ENCODE assay signal across 17 cellular contexts in the genomic region with DNA sequence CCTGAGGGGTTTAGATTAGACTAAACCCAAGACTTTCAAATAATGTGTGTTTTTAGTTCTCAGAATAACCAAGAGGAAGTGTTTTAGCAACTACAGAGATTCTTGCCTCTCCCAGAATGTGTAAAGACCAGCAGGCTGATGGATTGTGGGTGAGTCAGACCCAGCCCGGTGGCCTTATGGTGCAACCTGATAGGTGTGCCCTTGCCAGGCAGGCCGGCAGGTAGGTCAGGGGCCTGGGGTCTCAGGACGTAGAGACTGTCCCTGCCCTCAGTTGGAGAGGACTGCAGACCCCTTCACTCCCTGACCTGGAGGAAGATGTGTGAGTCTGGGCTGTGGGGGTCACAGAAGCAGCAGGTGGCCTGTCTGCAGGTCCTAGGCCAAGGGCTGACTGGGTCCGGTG. TPM values are rescaled to one million over a fixed set of nuclear protein-coding genes. Genes with fewer than 3 reads are reported as not detected.
DNase-seq lines count a peak whose midpoint lies in the region; ATAC-seq and TF ChIP-seq lines count a peak whose summit lies in the region.
"Had no signal": no experiment of that assay in that cellular context is flagged by ENCODE, and none has a peak within 500 bp of the region (broad histone marks: within the 10 kb centered on the region; RNA-seq: fewer than 3 reads in every experiment).

No MANE protein-coding gene starts in this region.

- H3K36me3 ChIP-seq in right atrium auricular region: no peaks in the 10 kb centered on the region
- H3K36me3 ChIP-seq in CD8-positive, alpha-beta T cell (ENCODE audit: insufficient read depth, low read length): no peaks in the 10 kb centered on the region
- no peaks in the 10 kb centered on the region for H3K36me3 ChIP-seq in MM.1S (replicated peaks; ENCODE audit: insufficient read depth, low read length)
- H3K36me3 ChIP-seq: BLaER1 had no signal

- H3K4me1 Mint-ChIP-seq in CD8-positive, alpha-beta T cell (ENCODE audit: low read depth): no peaks in the 10 kb centered on the region
- H3K4me1 Mint-ChIP-seq in chondrocyte (ENCODE audit: low read depth) (no peaks in the 10 kb centered on the region), T-cell (peaks cover 0 to 6% (median 0%) of the 10 kb centered on the region in 3 donors)

- CTCF ChIA-PET in CD8-positive, alpha-beta T cell (lab: Charles Lee): no interaction called here
- CTCF ChIA-PET in T-cell (lab: Charles Lee): interaction anchor here in 1 of 2 donors (0.6 kb wide), 1 partner anchor 468 kb away, joined by 3 read pairs; no protein-coding TSS in a partner anchor

- H3K27me3 ChIP-seq in right atrium auricular region (no peaks in the 10 kb centered on the region), MM.1S (replicated peaks; ENCODE audit: insufficient read depth, low read length) (peaks cover 7% of the 10 kb centered on the region)
- no peaks in the 10 kb centered on the region for H3K27me3 ChIP-seq in CD8-positive, alpha-beta T cell (ENCODE audit: insufficient read depth, low read length)
- H3K27me3 ChIP-seq: BLaER1 had no signal

- no peaks in the 10 kb centered on the region for H3K36me3 Mint-ChIP-seq in CD8-positive, alpha-beta T cell
- H3K36me3 Mint-ChIP-seq in chondrocyte (ENCODE audit: low read depth): no peaks in the 10 kb centered on the region
- no peaks in the 10 kb centered on the region for H3K36me3 Mint-ChIP-seq in T-cell

- H3K27ac ChIP-seq in right atrium auricular region: no peak overlapping the region
- no peak overlapping the region for H3K27ac ChIP-seq in CD8-positive, alpha-beta T cell (ENCODE audit: low read depth, low read length)
- H3K27ac ChIP-seq in MM.1S (ENCODE audit: low read length): no peak overlapping the region
- H3K27ac ChIP-seq: A549, BLaER1 had no signal

- H3K9me3 ChIP-seq in right atrium auricular region: no peaks in the 10 kb centered on the region
- no peaks in the 10 kb centered on the region for H3K9me3 ChIP-seq in CD8-positive, alpha-beta T cell (ENCODE audit: low read length)
- no peaks in the 10 kb centered on the region for H3K9me3 ChIP-seq in MM.1S (replicated peaks; ENCODE audit: insufficient read depth, low read length)
- H3K9me3 ChIP-seq: A549, BLaER1 had no signal

- no peak overlapping the region for H3K4me2 ChIP-seq in MM.1S (ENCODE audit: low read depth, low read length)
- H3K4me2 ChIP-seq: A549, BLaER1, GM23338 had no signal

- no peak overlapping the region for H3K9ac ChIP-seq in MM.1S (ENCODE audit: low read length)
- H3K9ac ChIP-seq: BLaER1 had no signal

- ATAC-seq in Right ventricle myocardium superior (ENCODE audit: poor library complexity): no peak
- no peak for ATAC-seq in CD8-positive, alpha-beta T cell
- no peak for ATAC-seq in T-cell (replicated peaks in 1 of 4)
- ATAC-seq: A549, GM23338, Panc1 had no signal

- peak; percentile 10 for DNase-seq in Right ventricle myocardium superior
- no peak for DNase-seq in right atrium auricular region (ENCODE audit: low spot score)
- no peak for DNase-seq in CD8-positive, alpha-beta T cell
- peak; percentile 59 for DNase-seq in chondrocyte (ENCODE audit: low spot score)
- DNase-seq in posterior vena cava (ENCODE audit: low spot score): peak; percentile 68
- no peak for DNase-seq in MM.1S
- DNase-seq in T-cell: no peak
- DNase-seq in NOMO-1 treated with dmso at 0.1 percent for 144 hours (lab: John Stamatoyannopoulos, UW; ENCODE audit: unreplicated experiment): no peak
- DNase-seq: DMS79, NCI-H1417 treated with DMSO at 0.1 percent for 48 hours, NCI-H187 treated with DMSO at 0.1 percent for 48 hours, NCI-H226, NCI-H524 treated with DMSO at 0.1 percent for 48 hours had no signal

- H2AFZ ChIP-seq in MM.1S (ENCODE audit: low read length): no peak overlapping the region
- H2AFZ ChIP-seq: GM23338 had no signal

- intact Hi-C loops in Right ventricle myocardium superior (cut with DNase I) (no loop called here), posterior vena cava (cut with DNase I) (no loop called here)
- intact Hi-C loops in CD8-positive, alpha-beta T cell (cut with DNase I, micrococcal nuclease): no loop called here

- no peak overlapping the region for H3K4me3 Mint-ChIP-seq in CD8-positive, alpha-beta T cell
- H3K4me3 Mint-ChIP-seq in chondrocyte (ENCODE audit: unreplicated experiment) (no peak overlapping the region), T-cell (no peak overlapping the region)
- H3K4me3 Mint-ChIP-seq: GM23338 had no signal

- H3K9me3 Mint-ChIP-seq in CD8-positive, alpha-beta T cell: peaks cover 2% of the 10 kb centered on the region
- peaks cover 3% of the 10 kb centered on the region for H3K9me3 Mint-ChIP-seq in chondrocyte (ENCODE audit: low read depth)
- peaks cover 0 to 5% (median 0%) of the 10 kb centered on the region in 3 donors for H3K9me3 Mint-ChIP-seq in T-cell

- POLR2A ChIA-PET in CD8-positive, alpha-beta T cell (lab: Charles Lee): no interaction called here
- POLR2A ChIA-PET in T-cell (lab: Charles Lee): no interaction called here

- H3K4me3 ChIP-seq in right atrium auricular region (no peak overlapping the region), MM.1S (ENCODE audit: low read length) (no peak overlapping the region)
- no peak overlapping the region for H3K4me3 ChIP-seq in CD8-positive, alpha-beta T cell (ENCODE audit: low read depth, low read length)
- H3K4me3 ChIP-seq: A549, BLaER1, GM23338 had no signal

- no peak for TF ChIP-seq CTCF in right atrium auricular region (IDR thresholded peaks at IDR 0.05)
- TF ChIP-seq CTCF in CD8-positive, alpha-beta T cell (IDR thresholded peaks at IDR 0.05): no peak
- no peak for TF ChIP-seq CTCF in chondrocyte (IDR thresholded peaks at IDR 0.05)
- TF ChIP-seq CTCF in MM.1S (IDR thresholded peaks at IDR 0.05; ENCODE audit: low read length): no peak

- H3K79me2 ChIP-seq in MM.1S (ENCODE audit: low read length): no peaks in the 10 kb centered on the region

- H4K20me1 ChIP-seq in MM.1S (ENCODE audit: insufficient read depth, low read length): no peaks in the 10 kb centered on the region

- H3K4me1 ChIP-seq in right atrium auricular region (no peaks in the 10 kb centered on the region), MM.1S (ENCODE audit: low read length) (no peaks in the 10 kb centered on the region)
- no peaks in the 10 kb centered on the region for H3K4me1 ChIP-seq in CD8-positive, alpha-beta T cell (ENCODE audit: insufficient read depth, low read length)
- H3K4me1 ChIP-seq: A549 had no signal

- H3K9me2 ChIP-seq in MM.1S (replicated peaks; ENCODE audit: insufficient read depth, low read length): no peaks in the 10 kb centered on the region

- H3K27me3 Mint-ChIP-seq in CD8-positive, alpha-beta T cell (ENCODE audit: low read depth): peaks cover 5% of the 10 kb centered on the region
- peaks cover 20% of the 10 kb centered on the region for H3K27me3 Mint-ChIP-seq in chondrocyte (ENCODE audit: low read depth)
- peaks cover 0 to 3% of the 10 kb centered on the region in 2 donors for H3K27me3 Mint-ChIP-seq in T-cell

- H3K27ac Mint-ChIP-seq in CD8-positive, alpha-beta T cell: peak overlapping the region; percentile 8
- H3K27ac Mint-ChIP-seq in chondrocyte (ENCODE audit: unreplicated experiment) (no peak overlapping the region), T-cell (no peak overlapping the region)
- H3K27ac Mint-ChIP-seq: GM23338 had no signal

- no peaks in the 10 kb centered on the region for H3F3A ChIP-seq in MM.1S (ENCODE audit: insufficient read depth, low read length)

RNA-seq across cellular contexts. Expression of gene ACSF3, which starts 47.2 kb away (rescaled TPM):
- total RNA-seq in Right ventricle myocardium superior (15.5 TPM), right atrium auricular region (10 to 100 TPM; 13.4 to 15.9 TPM), chondrocyte (19.5 to 24.4 TPM (median 20.8 TPM) in 3 replicates), posterior vena cava (10 to 100 TPM; 19.1 to 21.4 TPM), T-cell (100 to 1,000 TPM in 1 of 5 donors, 10 to 100 TPM in 4; 70.5 to 102 (median 79.9) TPM)
- total RNA-seq in CD8-positive, alpha-beta T cell: 10 to 100 TPM; 33.5 to 37.0 TPM

Comparison
In these comparisons a context has a peak if more than half of its experiments do, and no peak if none do; other contexts are left out.
1. DNase-seq: peak in Right ventricle myocardium superior (single experiment), chondrocyte (single experiment) and posterior vena cava (single experiment); none in right atrium auricular region (single experiment), CD8-positive, alpha-beta T cell (0 of 7), MM.1S (single experiment), T-cell (0 of 34) and NOMO-1 treated with dmso at 0.1 percent for 144 hours (single experiment).